ENCODE assay signal across 8 cellular contexts in genomic region chr1:161305872-161306519, GRCh38. TPM values are rescaled to one million over a fixed set of nuclear protein-coding genes. Genes with fewer than 3 reads are reported as not detected.
DNase-seq lines count a peak whose midpoint lies in the region; ATAC-seq, FAIRE-seq and TF ChIP-seq lines count a peak whose summit lies in the region.

No MANE protein-coding gene starts in this region.

- DNase-seq in A673 (ENCODE audit: low spot score) (peak; percentile 25), HPDE6-E6E7 (ENCODE audit: extremely low spot score) (peak; percentile 39), cardiac septum (ENCODE audit: low spot score) (peak; percentile 96), pancreas (peak; percentile 86 to 93 (median 88)), thyroid gland (peak; percentile 85 to 87)
- DNase-seq in activated naive CD4-positive, alpha-beta T cell treated with anti-CD3 and anti-CD28 coated beads, Interleukin-2, amount 50 U/mL, for 16 hours = peak; percentile 83

- H3K9me3 ChIP-seq in A673 (ENCODE audit: low read depth, low read length, poor library complexity, severe bottlenecking) (no peaks in the 10 kb centered on the region), pancreas (no peaks in the 10 kb centered on the region), thyroid gland (no peaks in the 10 kb centered on the region)

- POLR2A ChIA-PET in A673 (lab: Charles Lee; ENCODE audit: low non-redundant PET) = no interaction called here

- H3K27ac ChIP-seq in A673 (ENCODE audit: low read depth, low read length, poor library complexity, severe bottlenecking) (peak overlapping the region; percentile 35), pancreas (peak overlapping the region in 2 of 4 donors; percentile 13 to 37), thyroid gland (peak overlapping the region; percentile 25 to 81 (median 73))

- TF ChIP-seq POLR2A in Raji (IDR thresholded peaks at IDR 0.05; ENCODE audit: insufficient read depth, low read depth, low read length) (peak; percentile 84), thyroid gland (IDR thresholded peaks at IDR 0.05) (peak in 1 of 2 donors; percentile 67)

- H3K27me3 ChIP-seq in A673 (replicated peaks; ENCODE audit: insufficient read depth, low read depth, low read length, poor library complexity) = no peaks in the 10 kb centered on the region
- H3K27me3 ChIP-seq in pancreas = no peaks in the 10 kb centered on the region
- no peaks in the 10 kb centered on the region for H3K27me3 ChIP-seq in thyroid gland

- FAIRE-seq in pancreas (lab: Jason Lieb, UNC) = no peak

- 0 out of 2 replicates have a peak, but pooled peaks have one; percentile 27 for TF ChIP-seq CTCF in A673 (conservative IDR thresholded peaks at IDR 0.05; ENCODE audit: low read depth, low read length)
- peak in 1 of 4 donors; percentile 11 for TF ChIP-seq CTCF in pancreas (IDR thresholded peaks at IDR 0.05)
- peak in 3 of 6 experiments; percentile 12 to 26 (median 14) for TF ChIP-seq CTCF in thyroid gland (IDR thresholded peaks at IDR 0.05)

- BruUV-seq in A673 (replicated peaks; lab: Mats Ljungman, UMichigan) = no TSS peak

- WGBS in pancreas, 2 donors = 2 to 3% methylated on average over 29 to 30 of the region's 30 CpGs
- WGBS in thyroid gland, 2 donors = 1% methylated on average over 27 to 29 of the region's 30 CpGs

- ATAC-seq in GM19025 (IDR thresholded peaks at IDR 0.05; ENCODE audit: low read depth, unreplicated experiment) (peak; percentile 77), pancreas (peak; percentile 97 to 99 (median 99))

- H3K4me3 ChIP-seq in A673 (ENCODE audit: low read depth, low read length, poor library complexity, severe bottlenecking) (peak overlapping the region; percentile 44), pancreas (peak overlapping the region; percentile 45 to 71 (median 70)), thyroid gland (replicated peaks in 1 of 3) (peak overlapping the region; percentile 45 to 73 (median 73))

- H3K4me1 ChIP-seq in A673 (ENCODE audit: insufficient read depth, low read length, poor library complexity, severe bottlenecking) = peaks cover 20% of the 10 kb centered on the region
- H3K4me1 ChIP-seq in pancreas = peaks cover 0 to 13% (median 0%) of the 10 kb centered on the region in 3 donors
- peaks cover 15 to 20% of the 10 kb centered on the region in 2 donors for H3K4me1 ChIP-seq in thyroid gland

- CTCF ChIA-PET in A673 (lab: Charles Lee) = interaction anchor here (0.6 kb wide), 3 partner anchors 70 to 520 kb away, joined by 5 to 6 read pairs (median 6); no protein-coding TSS in a partner anchor

- no peaks in the 10 kb centered on the region for H3K36me3 ChIP-seq in A673 (ENCODE audit: insufficient read depth, low read length, poor library complexity, severe bottlenecking)
- H3K36me3 ChIP-seq in pancreas = no peaks in the 10 kb centered on the region
- H3K36me3 ChIP-seq in thyroid gland = no peaks in the 10 kb centered on the region

- intact Hi-C loops in A673 (cut with micrococcal nuclease; ENCODE audit: unreplicated experiment) (no loop called here), cardiac septum (cut with DNase I) (no loop called here), pancreas (cut with DNase I) (no loop called here), thyroid gland (cut with DNase I) (loop anchor here (5.0 kb wide), 1 partner anchor 79 kb away; the partner anchor contains the start of gene TOMM40L)

RNA-seq across cellular contexts. Expression of gene MPZ, which starts 3.8 kb away (rescaled TPM):
- total RNA-seq in A673 (2021) (2.6 and 2.8 TPM in 2 replicates), cardiac septum (1.5 TPM), pancreas (1 to 10 TPM in 4 of 6 donors, under 1 TPM in 2; 0.51 to 2.1 (median 1.4) TPM), thyroid gland (1 to 10 TPM in 2 of 4 donors, under 1 TPM in 2; 0.67 to 1.9 (median 0.93) TPM)
- 1 to 10 TPM; 1.3 to 2.8 TPM for polyA plus RNA-seq in pancreas

RNA-seq across cellular contexts. Expression of gene SDHC, which starts 8.2 kb away (rescaled TPM):
- 228 and 249 TPM in 2 replicates for total RNA-seq in A673 (2021)
- total RNA-seq in cardiac septum = 306 TPM
- total RNA-seq in pancreas = 10 to 100 TPM; 38.7 to 91.4 (median 58.8) TPM
- polyA plus RNA-seq in pancreas = 10 to 100 TPM; 18.2 to 64.6 TPM
- 100 to 1,000 TPM in 3 of 4 donors, 10 to 100 TPM in 1; 49.1 to 174 (median 111) TPM for total RNA-seq in thyroid gland

RNA-seq across cellular contexts. Expression of gene PCP4L1, which starts 47.5 kb away (rescaled TPM):
- total RNA-seq in A673 (2021) (not detected in 2 replicates), cardiac septum (0.38 TPM), pancreas (under 1 TPM in 3 of 6 donors, not detected in 3; 0.08 to 0.23 (median 0.13) TPM), thyroid gland (under 1 TPM; 0.39 to 0.83 (median 0.61) TPM)
- under 1 TPM in 1 of 2 donors, not detected in 1; 0.15 TPM for polyA plus RNA-seq in pancreas

Comparison
In these comparisons a context has a peak if more than half of its experiments do, and no peak if none do; other contexts are left out.
1. DNase-seq: peak in every context shown above with its lines; median percentile 96 in cardiac septum; 88 in pancreas; 86 in thyroid gland; 83 in activated naive CD4-positive, alpha-beta T cell treated with anti-CD3 and anti-CD28 coated beads, Interleukin-2, amount 50 U/mL, for 16 hours; 39 in HPDE6-E6E7; 25 in A673.